In the genomic region with DNA sequence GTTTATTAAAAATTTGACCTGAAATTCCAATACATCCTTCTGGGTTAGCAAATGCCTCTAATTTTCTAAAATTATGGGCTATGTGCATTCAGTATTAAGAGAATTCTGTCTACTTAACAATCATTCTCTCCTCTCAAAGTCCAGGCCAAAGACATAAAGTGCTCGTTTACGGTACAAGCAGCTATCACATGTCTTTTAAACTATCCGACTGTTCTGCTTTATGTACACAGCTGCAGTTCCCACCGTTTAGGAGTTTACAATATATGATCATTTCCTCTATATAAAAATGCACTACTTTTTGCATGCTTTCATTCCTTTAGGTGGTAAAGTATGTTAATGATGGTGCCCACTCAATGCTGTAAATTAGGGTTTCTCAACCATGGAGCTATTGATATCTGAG, we compare ENCODE assay signal across 19 cellular contexts.
"Had no signal": no experiment of that assay in that cellular context is flagged by ENCODE, and none has a peak within 500 bp of the region (broad histone marks: within the 10 kb centered on the region; RNA-seq: fewer than 3 reads in every experiment).

No MANE protein-coding gene starts in this region.

- DNase-seq: colonic mucosa; dermis blood vessel endothelial cell; esophagus squamous epithelium; foreskin fibroblast; glutamatergic neuron; mesendoderm; naive thymus-derived CD4-positive, alpha-beta T cell; nephron progenitor cell; spleen; stimulated activated CD4-positive, alpha-beta T cell treated with anti-CD3 and anti-CD28 coated beads, Interleukin-15, amount 100 ng/mL, for 24 hours; stimulated activated CD4-positive, alpha-beta T cell treated with anti-CD3 and anti-CD28 coated beads, Interleukin-1b, Interleukin-23, amount 100 ng/mL, for 48 hours; stimulated activated CD4-positive, alpha-beta T cell treated with anti-CD3 and anti-CD28 coated beads, Interleukin-4, amount 100 ng/mL, for 4 hours; stimulated activated naive CD4-positive, alpha-beta T cell; stomach; substantia nigra; transverse colon had no signal

- ATAC-seq: gastroesophageal sphincter; naive thymus-derived CD4-positive, alpha-beta T cell; sciatic nerve had no signal

- H3K27ac ChIP-seq: colonic mucosa, esophagus squamous epithelium, gastroesophageal sphincter, spleen, stomach, thoracic aorta had no signal

- H3K36me3 ChIP-seq: colonic mucosa, esophagus squamous epithelium, gastroesophageal sphincter, spleen, stomach, thoracic aorta, transverse colon had no signal

- H3K4me3 ChIP-seq: colonic mucosa, esophagus squamous epithelium, gastroesophageal sphincter, spleen, stomach, thoracic aorta, transverse colon had no signal

- H3K9me3 ChIP-seq: colonic mucosa, esophagus squamous epithelium, gastroesophageal sphincter, spleen, stomach, thoracic aorta, transverse colon had no signal

- H3K27me3 ChIP-seq: colonic mucosa, esophagus squamous epithelium, gastroesophageal sphincter, spleen, stomach, transverse colon had no signal
